ENCODE assay signal across 16 cellular contexts in genomic region chr4:123806057-123806456, GRCh38.
"Had no signal": no experiment of that assay in that cellular context is flagged by ENCODE, and none has a peak within 500 bp of the region (broad histone marks: within the 10 kb centered on the region; RNA-seq: fewer than 3 reads in every experiment).

No MANE protein-coding gene starts in this region.

- DNase-seq: activated CD4-positive, alpha-beta T cell treated with anti-CD3 and anti-CD28 coated beads, Interleukin-2, amount 50 U/mL, for 48 hours; activated gamma-delta T cell; adrenal gland; dermis blood vessel endothelial cell; effector memory CD4-positive, alpha-beta T cell; esophagus squamous epithelium; foreskin fibroblast; left lung; naive thymus-derived CD4-positive, alpha-beta T cell; occipital lobe; posterior cingulate gyrus; stimulated activated naive CD8-positive, alpha-beta T cell treated with anti-CD3 and anti-CD28 coated beads, Interleukin-15, Interleukin-2, amounts not matched to agents 100 U/mL and 50 U/mL, for 24 hours; SW 1271; T-helper 2 cell had no signal

- H3K27me3 ChIP-seq: adrenal gland, esophagus squamous epithelium, left lung, tibial nerve had no signal

- H3K36me3 Mint-ChIP-seq: activated naive CD4-positive, alpha-beta T cell treated with anti-CD3 and anti-CD28 coated beads, Interleukin-2, amount 50 U/mL, for 24 hours; naive thymus-derived CD4-positive, alpha-beta T cell had no signal

- H3K4me1 ChIP-seq: left lung had no signal

- ATAC-seq: left lung; naive thymus-derived CD4-positive, alpha-beta T cell; stimulated activated naive CD8-positive, alpha-beta T cell treated with anti-CD3 and anti-CD28 coated beads, Interleukin-15, Interleukin-2, amounts not matched to agents 100 U/mL and 50 U/mL, for 24 hours had no signal

- H3K4me3 ChIP-seq: adrenal gland, esophagus squamous epithelium, left lung, tibial nerve had no signal

- H3K36me3 ChIP-seq: adrenal gland, esophagus squamous epithelium, left lung, tibial nerve had no signal

- H3K27me3 Mint-ChIP-seq: activated naive CD4-positive, alpha-beta T cell treated with anti-CD3 and anti-CD28 coated beads, Interleukin-2, amount 50 U/mL, for 24 hours had no signal

- H3K9me3 ChIP-seq: adrenal gland, esophagus squamous epithelium, left lung, tibial nerve had no signal

- H3K4me3 Mint-ChIP-seq: activated naive CD4-positive, alpha-beta T cell treated with anti-CD3 and anti-CD28 coated beads, Interleukin-2, amount 50 U/mL, for 24 hours; naive thymus-derived CD4-positive, alpha-beta T cell had no signal

- H3K27ac Mint-ChIP-seq: activated naive CD4-positive, alpha-beta T cell treated with anti-CD3 and anti-CD28 coated beads, Interleukin-2, amount 50 U/mL, for 24 hours; naive thymus-derived CD4-positive, alpha-beta T cell had no signal

- H3K27ac ChIP-seq: adrenal gland, esophagus squamous epithelium, left lung had no signal

- H3K4me1 Mint-ChIP-seq: activated naive CD4-positive, alpha-beta T cell treated with anti-CD3 and anti-CD28 coated beads, Interleukin-2, amount 50 U/mL, for 24 hours; naive thymus-derived CD4-positive, alpha-beta T cell had no signal

- H3K9me3 Mint-ChIP-seq: activated naive CD4-positive, alpha-beta T cell treated with anti-CD3 and anti-CD28 coated beads, Interleukin-2, amount 50 U/mL, for 24 hours had no signal
